Comparison of ENCODE assay signal across 1 cellular context in the genomic region with DNA sequence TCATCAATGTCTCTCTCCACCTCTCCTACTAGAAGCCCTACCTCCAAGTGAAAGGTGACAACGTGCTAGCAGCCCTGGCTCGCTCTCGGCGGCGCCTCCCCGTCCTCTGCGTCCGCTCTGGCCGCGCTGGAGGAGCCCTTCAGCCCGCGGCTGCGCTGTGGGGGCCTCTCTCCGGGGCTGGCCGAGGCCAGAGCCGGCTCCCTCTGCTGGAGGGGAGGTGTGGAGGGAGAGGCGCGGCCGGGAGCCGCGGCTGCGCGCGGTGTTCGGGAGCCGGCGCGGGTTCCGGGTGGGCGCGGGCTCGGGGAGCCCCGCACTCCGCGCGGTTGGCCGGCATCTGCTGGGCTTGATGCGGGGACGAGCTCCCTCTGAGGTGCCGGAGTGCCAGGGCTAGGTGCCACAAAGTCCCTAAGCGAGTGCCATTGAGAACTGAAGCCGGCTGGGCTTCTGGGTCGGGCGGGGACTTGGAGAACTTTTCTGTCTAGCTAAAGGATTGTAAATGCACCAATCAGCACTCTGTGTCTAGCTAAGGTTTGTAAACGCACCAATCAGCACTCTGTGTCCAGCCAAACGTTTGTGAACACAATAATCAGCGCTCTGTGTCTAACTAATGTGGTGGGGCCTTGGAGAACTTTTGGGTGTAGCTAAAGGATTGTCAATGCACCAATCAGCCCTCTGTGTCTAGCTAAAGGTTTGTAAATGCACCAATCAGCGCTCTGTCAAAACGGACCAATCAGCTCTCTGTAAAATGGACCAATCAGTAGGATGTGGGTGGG.
TF ChIP-seq lines count a peak whose summit lies in the region.

No MANE protein-coding gene starts in this region.

TF ChIP-seq in K562, 482 proteins besides CTCF, POLR2A, EP300 and RAD21 (continued from another document and continues in another):
- TF ChIP-seq ZFP91 (CRISPR knock-in tag; IDR thresholded peaks at IDR 0.05) (no peak), KDM5B (IDR thresholded peaks at IDR 0.05; ENCODE audit: insufficient replicate concordance, low read depth, low read length) (peak; percentile 97), ZNF24 (IDR thresholded peaks at IDR 0.05) (0 out of 2 replicates have a peak, but pooled peaks have one; percentile 21), GATAD2A (IDR thresholded peaks at IDR 0.05) (0 out of 2 replicates have a peak, but pooled peaks have one; percentile 35), ATF7 (IDR thresholded peaks at IDR 0.05) (peak; percentile 63), POLR2H (tag; IDR thresholded peaks at IDR 0.05; ENCODE audit: low read depth) (peak; percentile 82), ZNF589 (CRISPR knock-in tag; IDR thresholded peaks at IDR 0.05; ENCODE audit: low read depth) (0 out of 2 replicates have a peak, but pooled peaks have one; percentile 44), PKNOX1 (IDR thresholded peaks at IDR 0.05) (0 out of 2 replicates have a peak, but pooled peaks have one; percentile 5), MECOM (CRISPR knock-in tag; IDR thresholded peaks at IDR 0.05) (no peak), ZC3H4 (CRISPR knock-in tag; IDR thresholded peaks at IDR 0.05; ENCODE audit: borderline replicate concordance) (no peak), RBM25 (IDR thresholded peaks at IDR 0.05; ENCODE audit: low read depth, low read length, severe bottlenecking) (peak; percentile 1), FOS (IDR thresholded peaks at IDR 0.05; ENCODE audit: extremely low read depth, insufficient read length) (peak; percentile 34), TFAP4 (CRISPR knock-in tag; IDR thresholded peaks at IDR 0.05; ENCODE audit: borderline replicate concordance) (0 out of 2 replicates have a peak, but pooled peaks have one; percentile 5), NCOA4 (IDR thresholded peaks at IDR 0.05; ENCODE audit: partially characterized antibody) (no peak), MYC (IDR thresholded peaks at IDR 0.05; ENCODE audit: low read depth, low read length) (peak; percentile 58), MYC (CRISPR knock-in tag; IDR thresholded peaks at IDR 0.05; ENCODE audit: borderline replicate concordance, low read depth) (no peak), MYBL2 (IDR thresholded peaks at IDR 0.05; ENCODE audit: low read depth) (0 out of 2 replicates have a peak, but pooled peaks have one; percentile 30), MYBL2 (CRISPR knock-in tag; IDR thresholded peaks at IDR 0.05; ENCODE audit: borderline replicate concordance) (no peak), SRSF3 (IDR thresholded peaks at IDR 0.05; ENCODE audit: insufficient read depth, low read length) (no peak), CBX1 (IDR thresholded peaks at IDR 0.05; ENCODE audit: low read depth) (peak; percentile 67), NRF1 (conservative IDR thresholded peaks at IDR 0.05 in 1 of 2, IDR thresholded peaks at IDR 0.05 in 1 of 2) (peak; percentile 92 to 93), ZKSCAN1 (IDR thresholded peaks at IDR 0.05; ENCODE audit: low read depth, low read length) (no peak), PRMT5 (CRISPR knock-in tag; IDR thresholded peaks at IDR 0.05) (no peak), CC2D1A (IDR thresholded peaks at IDR 0.05) (peak; percentile 79), CHD1 (IDR thresholded peaks at IDR 0.05; ENCODE audit: low read length) (no peak), SUPT5H (IDR thresholded peaks at IDR 0.05) (peak; percentile 94), MBD2 (IDR thresholded peaks at IDR 0.05; ENCODE audit: borderline replicate concordance, low read depth) (0 out of 2 replicates have a peak, but pooled peaks have one; percentile 31), SIRT6 (IDR thresholded peaks at IDR 0.05; ENCODE audit: low read depth, low read length) (no peak), CREBBP (IDR thresholded peaks at IDR 0.05; ENCODE audit: low read depth, low read length) (no peak), HMG20A (CRISPR knock-in tag; conservative IDR thresholded peaks at IDR 0.05) (no peak), TBL1XR1 (IDR thresholded peaks at IDR 0.05; ENCODE audit: low read length in 2 of 2) (no peak), EHMT2 (IDR thresholded peaks at IDR 0.05) (0 out of 2 replicates have a peak, but pooled peaks have one; percentile 44), FOXA3 (CRISPR knock-in tag; conservative IDR thresholded peaks at IDR 0.05 in 1 of 2, IDR thresholded peaks at IDR 0.05 in 1 of 2) (no peak), POLR2AphosphoS5 (IDR thresholded peaks at IDR 0.05; ENCODE audit: control insufficient read depth, insufficient read depth, low read depth, low read length) (peak; percentile 78; the same call in 1 of the 2 replicates), KDM4B (IDR thresholded peaks at IDR 0.05; ENCODE audit: borderline replicate concordance in 2 of 2, low read depth in 1 of 2) (peak in 1 of 2 experiments; percentile 60; a peak in 1 of 4 replicates), PHTF2 (CRISPR knock-in tag; IDR thresholded peaks at IDR 0.05) (no peak), ZZZ3 (IDR thresholded peaks at IDR 0.05) (no peak), PTRF (tag; IDR thresholded peaks at IDR 0.05) (no peak), RBBP5 (IDR thresholded peaks at IDR 0.05; ENCODE audit: borderline replicate concordance, insufficient read depth, low read length, poor library complexity, severe bottlenecking) (peak; percentile 76), TBP (optimal IDR thresholded peaks at IDR 0.05; ENCODE audit: low read depth, low read length) (peak; percentile 38), HMGXB4 (CRISPR knock-in tag; IDR thresholded peaks at IDR 0.05) (peak; percentile 82; the same call in 1 of the 2 replicates), SLC30A9 (CRISPR knock-in tag; IDR thresholded peaks at IDR 0.05) (no peak), NR4A1 (CRISPR knock-in tag; IDR thresholded peaks at IDR 0.05) (no peak), NR4A1 (tag; IDR thresholded peaks at IDR 0.05) (0 out of 2 replicates have a peak, but pooled peaks have one; percentile 16), TAF9B (IDR thresholded peaks at IDR 0.05; ENCODE audit: partially characterized antibody) (peak; percentile 71), RBFOX2 (IDR thresholded peaks at IDR 0.05; ENCODE audit: low read depth, low read length) (peak; percentile 91), ESRRA (IDR thresholded peaks at IDR 0.05; ENCODE audit: borderline replicate concordance, low read depth) (peak; percentile 42; the same call in 1 of the 2 replicates), HBP1 (CRISPR knock-in tag; IDR thresholded peaks at IDR 0.05) (no peak), SMAD4 (CRISPR knock-in tag; conservative IDR thresholded peaks at IDR 0.05) (0 out of 2 replicates have a peak, but pooled peaks have one; percentile 17), ZNF311 (CRISPR knock-in tag; IDR thresholded peaks at IDR 0.05) (no peak), FUS (optimal IDR thresholded peaks at IDR 0.05; ENCODE audit: low read depth, low read length) (no peak), HIVEP1 (CRISPR knock-in tag; IDR thresholded peaks at IDR 0.05) (no peak), HNRNPUL1 (IDR thresholded peaks at IDR 0.05; ENCODE audit: low read length) (no peak), PTTG1 (tag; IDR thresholded peaks at IDR 0.05; ENCODE audit: low read depth) (no peak), RB1 (IDR thresholded peaks at IDR 0.05; ENCODE audit: low read depth) (peak; percentile 76; the same call in 1 of the 2 replicates), RAD51 (IDR thresholded peaks at IDR 0.05; ENCODE audit: borderline replicate concordance, low read depth) (no peak)
- TF ChIP-seq, protein P1, sequence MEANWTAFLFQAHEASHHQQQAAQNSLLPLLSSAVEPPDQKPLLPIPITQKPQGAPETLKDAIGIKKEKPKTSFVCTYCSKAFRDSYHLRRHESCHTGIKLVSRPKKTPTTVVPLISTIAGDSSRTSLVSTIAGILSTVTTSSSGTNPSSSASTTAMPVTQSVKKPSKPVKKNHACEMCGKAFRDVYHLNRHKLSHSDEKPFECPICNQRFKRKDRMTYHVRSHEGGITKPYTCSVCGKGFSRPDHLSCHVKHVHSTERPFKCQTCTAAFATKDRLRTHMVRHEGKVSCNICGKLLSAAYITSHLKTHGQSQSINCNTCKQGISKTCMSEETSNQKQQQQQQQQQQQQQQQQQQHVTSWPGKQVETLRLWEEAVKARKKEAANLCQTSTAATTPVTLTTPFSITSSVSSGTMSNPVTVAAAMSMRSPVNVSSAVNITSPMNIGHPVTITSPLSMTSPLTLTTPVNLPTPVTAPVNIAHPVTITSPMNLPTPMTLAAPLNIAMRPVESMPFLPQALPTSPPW (CRISPR knock-in tag; IDR thresholded peaks at IDR 0.05), result peak; percentile 47; the same call in 1 of the 2 replicates
- TF ChIP-seq, protein P2, sequence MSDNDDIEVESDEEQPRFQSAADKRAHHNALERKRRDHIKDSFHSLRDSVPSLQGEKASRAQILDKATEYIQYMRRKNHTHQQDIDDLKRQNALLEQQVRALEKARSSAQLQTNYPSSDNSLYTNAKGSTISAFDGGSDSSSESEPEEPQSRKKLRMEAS (CRISPR knock-in tag; IDR thresholded peaks at IDR 0.05), result no peak
- TF ChIP-seq, protein P3, sequence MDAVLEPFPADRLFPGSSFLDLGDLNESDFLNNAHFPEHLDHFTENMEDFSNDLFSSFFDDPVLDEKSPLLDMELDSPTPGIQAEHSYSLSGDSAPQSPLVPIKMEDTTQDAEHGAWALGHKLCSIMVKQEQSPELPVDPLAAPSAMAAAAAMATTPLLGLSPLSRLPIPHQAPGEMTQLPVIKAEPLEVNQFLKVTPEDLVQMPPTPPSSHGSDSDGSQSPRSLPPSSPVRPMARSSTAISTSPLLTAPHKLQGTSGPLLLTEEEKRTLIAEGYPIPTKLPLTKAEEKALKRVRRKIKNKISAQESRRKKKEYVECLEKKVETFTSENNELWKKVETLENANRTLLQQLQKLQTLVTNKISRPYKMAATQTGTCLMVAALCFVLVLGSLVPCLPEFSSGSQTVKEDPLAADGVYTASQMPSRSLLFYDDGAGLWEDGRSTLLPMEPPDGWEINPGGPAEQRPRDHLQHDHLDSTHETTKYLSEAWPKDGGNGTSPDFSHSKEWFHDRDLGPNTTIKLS (IDR thresholded peaks at IDR 0.05; ENCODE audit: borderline replicate concordance, low read depth), result peak; percentile 42; the same call in 1 of the 2 replicates
